2 cellular contexts compared by ENCODE assay signal in the genomic region with DNA sequence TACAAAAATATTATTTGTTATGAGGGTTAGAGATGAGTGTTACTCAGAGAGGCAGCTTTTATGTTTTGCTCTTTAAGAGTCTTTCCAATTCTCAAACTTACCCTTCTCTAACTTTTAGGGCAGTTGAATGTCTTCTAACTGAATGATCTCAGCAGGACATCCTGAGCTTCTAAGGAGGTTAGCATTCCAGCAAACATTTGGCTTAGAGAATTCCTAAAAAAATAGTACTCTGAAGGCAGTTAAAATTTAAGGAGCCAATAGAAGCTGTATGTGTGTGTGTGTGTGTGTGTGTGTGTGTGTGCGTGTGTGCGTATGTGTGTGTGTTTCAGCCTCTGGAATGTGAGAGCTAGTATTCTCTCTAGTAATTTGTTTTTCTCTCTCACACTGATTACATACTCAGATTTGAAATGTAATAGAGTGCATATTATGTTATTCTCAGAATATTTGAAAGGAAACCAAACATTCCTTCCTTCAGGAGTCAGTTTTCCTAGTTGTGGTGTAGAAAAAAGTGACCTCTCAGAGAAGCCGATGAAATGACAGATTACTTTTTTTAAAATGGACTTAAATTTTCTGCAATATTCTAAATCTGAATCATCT.
TF ChIP-seq lines count a peak whose summit lies in the region.

No MANE protein-coding gene starts in this region.

TF ChIP-seq in SK-N-SH treated with all-trans-retinoic acid at 6 μM for 48 hours, 23 proteins besides CTCF, POLR2A, EP300 and RAD21 (continued from another document):
- TF ChIP-seq ISL1 (CRISPR knock-in tag; IDR thresholded peaks at IDR 0.05) (peak; percentile 84), GLIS3 (CRISPR knock-in tag; IDR thresholded peaks at IDR 0.05) (no peak)
- TF ChIP-seq, protein P1, sequence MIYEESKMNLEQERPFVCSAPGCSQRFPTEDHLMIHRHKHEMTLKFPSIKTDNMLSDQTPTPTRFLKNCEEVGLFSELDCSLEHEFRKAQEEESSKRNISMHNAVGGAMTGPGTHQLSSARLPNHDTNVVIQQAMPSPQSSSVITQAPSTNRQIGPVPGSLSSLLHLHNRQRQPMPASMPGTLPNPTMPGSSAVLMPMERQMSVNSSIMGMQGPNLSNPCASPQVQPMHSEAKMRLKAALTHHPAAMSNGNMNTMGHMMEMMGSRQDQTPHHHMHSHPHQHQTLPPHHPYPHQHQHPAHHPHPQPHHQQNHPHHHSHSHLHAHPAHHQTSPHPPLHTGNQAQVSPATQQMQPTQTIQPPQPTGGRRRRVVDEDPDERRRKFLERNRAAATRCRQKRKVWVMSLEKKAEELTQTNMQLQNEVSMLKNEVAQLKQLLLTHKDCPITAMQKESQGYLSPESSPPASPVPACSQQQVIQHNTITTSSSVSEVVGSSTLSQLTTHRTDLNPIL (CRISPR knock-in tag; IDR thresholded peaks at IDR 0.05; ENCODE audit: low read depth): peak; percentile 47; the same call in 1 of the 2 replicates
TF ChIP-seq in SK-N-SH treated with all-trans-retinoic acid at 6 μM for 48 hours: peak in this region for 2.

TF ChIP-seq in SK-N-SH, 30 proteins besides CTCF, POLR2A, EP300 and RAD21 (continued from another document):
- TF ChIP-seq, protein P2, sequence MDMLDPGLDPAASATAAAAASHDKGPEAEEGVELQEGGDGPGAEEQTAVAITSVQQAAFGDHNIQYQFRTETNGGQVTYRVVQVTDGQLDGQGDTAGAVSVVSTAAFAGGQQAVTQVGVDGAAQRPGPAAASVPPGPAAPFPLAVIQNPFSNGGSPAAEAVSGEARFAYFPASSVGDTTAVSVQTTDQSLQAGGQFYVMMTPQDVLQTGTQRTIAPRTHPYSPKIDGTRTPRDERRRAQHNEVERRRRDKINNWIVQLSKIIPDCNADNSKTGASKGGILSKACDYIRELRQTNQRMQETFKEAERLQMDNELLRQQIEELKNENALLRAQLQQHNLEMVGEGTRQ (IDR thresholded peaks at IDR 0.05; ENCODE audit: borderline replicate concordance, low read depth, low read length): no peak
- TF ChIP-seq, protein P3, sequence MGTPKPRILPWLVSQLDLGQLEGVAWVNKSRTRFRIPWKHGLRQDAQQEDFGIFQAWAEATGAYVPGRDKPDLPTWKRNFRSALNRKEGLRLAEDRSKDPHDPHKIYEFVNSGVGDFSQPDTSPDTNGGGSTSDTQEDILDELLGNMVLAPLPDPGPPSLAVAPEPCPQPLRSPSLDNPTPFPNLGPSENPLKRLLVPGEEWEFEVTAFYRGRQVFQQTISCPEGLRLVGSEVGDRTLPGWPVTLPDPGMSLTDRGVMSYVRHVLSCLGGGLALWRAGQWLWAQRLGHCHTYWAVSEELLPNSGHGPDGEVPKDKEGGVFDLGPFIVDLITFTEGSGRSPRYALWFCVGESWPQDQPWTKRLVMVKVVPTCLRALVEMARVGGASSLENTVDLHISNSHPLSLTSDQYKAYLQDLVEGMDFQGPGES (IDR thresholded peaks at IDR 0.05; ENCODE audit: low read depth, low read length): no peak
- TF ChIP-seq POLR2AphosphoS5 (IDR thresholded peaks at IDR 0.05; ENCODE audit: low read depth, low read length): no peak
- TF ChIP-seq TEAD4 (IDR thresholded peaks at IDR 0.05; ENCODE audit: borderline replicate concordance, insufficient read depth): no peak
- no peak for TF ChIP-seq FOSL2 (IDR thresholded peaks at IDR 0.05; ENCODE audit: borderline replicate concordance, low read depth)
- no peak for TF ChIP-seq EZH2phosphoT487 (IDR thresholded peaks at IDR 0.05; ENCODE audit: borderline replicate concordance, low read depth)
- TF ChIP-seq TCF12 (IDR thresholded peaks at IDR 0.05): no peak
- TF ChIP-seq FOXJ3 (CRISPR knock-in tag; IDR thresholded peaks at IDR 0.05): no peak
- TF ChIP-seq, protein P4, sequence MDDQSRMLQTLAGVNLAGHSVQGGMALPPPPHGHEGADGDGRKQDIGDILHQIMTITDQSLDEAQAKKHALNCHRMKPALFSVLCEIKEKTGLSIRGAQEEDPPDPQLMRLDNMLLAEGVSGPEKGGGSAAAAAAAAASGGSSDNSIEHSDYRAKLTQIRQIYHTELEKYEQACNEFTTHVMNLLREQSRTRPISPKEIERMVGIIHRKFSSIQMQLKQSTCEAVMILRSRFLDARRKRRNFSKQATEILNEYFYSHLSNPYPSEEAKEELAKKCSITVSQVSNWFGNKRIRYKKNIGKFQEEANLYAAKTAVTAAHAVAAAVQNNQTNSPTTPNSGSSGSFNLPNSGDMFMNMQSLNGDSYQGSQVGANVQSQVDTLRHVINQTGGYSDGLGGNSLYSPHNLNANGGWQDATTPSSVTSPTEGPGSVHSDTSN (IDR thresholded peaks at IDR 0.05): no peak
- TF ChIP-seq CHD2 (IDR thresholded peaks at IDR 0.05; ENCODE audit: low read length, partially characterized antibody): no peak
- TF ChIP-seq, protein P5, sequence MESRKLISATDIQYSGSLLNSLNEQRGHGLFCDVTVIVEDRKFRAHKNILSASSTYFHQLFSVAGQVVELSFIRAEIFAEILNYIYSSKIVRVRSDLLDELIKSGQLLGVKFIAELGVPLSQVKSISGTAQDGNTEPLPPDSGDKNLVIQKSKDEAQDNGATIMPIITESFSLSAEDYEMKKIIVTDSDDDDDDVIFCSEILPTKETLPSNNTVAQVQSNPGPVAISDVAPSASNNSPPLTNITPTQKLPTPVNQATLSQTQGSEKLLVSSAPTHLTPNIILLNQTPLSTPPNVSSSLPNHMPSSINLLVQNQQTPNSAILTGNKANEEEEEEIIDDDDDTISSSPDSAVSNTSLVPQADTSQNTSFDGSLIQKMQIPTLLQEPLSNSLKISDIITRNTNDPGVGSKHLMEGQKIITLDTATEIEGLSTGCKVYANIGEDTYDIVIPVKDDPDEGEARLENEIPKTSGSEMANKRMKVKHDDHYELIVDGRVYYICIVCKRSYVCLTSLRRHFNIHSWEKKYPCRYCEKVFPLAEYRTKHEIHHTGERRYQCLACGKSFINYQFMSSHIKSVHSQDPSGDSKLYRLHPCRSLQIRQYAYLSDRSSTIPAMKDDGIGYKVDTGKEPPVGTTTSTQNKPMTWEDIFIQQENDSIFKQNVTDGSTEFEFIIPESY (IDR thresholded peaks at IDR 0.05; ENCODE audit: borderline replicate concordance, low read depth): no peak
- TF ChIP-seq GABPA (IDR thresholded peaks at IDR 0.05; ENCODE audit: low read depth): no peak
- no peak for TF ChIP-seq GATA2 (CRISPR knock-in tag; IDR thresholded peaks at IDR 0.05)
- TF ChIP-seq, protein P6, sequence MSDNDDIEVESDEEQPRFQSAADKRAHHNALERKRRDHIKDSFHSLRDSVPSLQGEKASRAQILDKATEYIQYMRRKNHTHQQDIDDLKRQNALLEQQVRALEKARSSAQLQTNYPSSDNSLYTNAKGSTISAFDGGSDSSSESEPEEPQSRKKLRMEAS (IDR thresholded peaks at IDR 0.05; ENCODE audit: low read depth): no peak
- TF ChIP-seq MEF2A (IDR thresholded peaks at IDR 0.05; ENCODE audit: borderline replicate concordance, low read depth): no peak
- no peak for TF ChIP-seq RFX5 (IDR thresholded peaks at IDR 0.05; ENCODE audit: low read length)
